In the genomic region with DNA sequence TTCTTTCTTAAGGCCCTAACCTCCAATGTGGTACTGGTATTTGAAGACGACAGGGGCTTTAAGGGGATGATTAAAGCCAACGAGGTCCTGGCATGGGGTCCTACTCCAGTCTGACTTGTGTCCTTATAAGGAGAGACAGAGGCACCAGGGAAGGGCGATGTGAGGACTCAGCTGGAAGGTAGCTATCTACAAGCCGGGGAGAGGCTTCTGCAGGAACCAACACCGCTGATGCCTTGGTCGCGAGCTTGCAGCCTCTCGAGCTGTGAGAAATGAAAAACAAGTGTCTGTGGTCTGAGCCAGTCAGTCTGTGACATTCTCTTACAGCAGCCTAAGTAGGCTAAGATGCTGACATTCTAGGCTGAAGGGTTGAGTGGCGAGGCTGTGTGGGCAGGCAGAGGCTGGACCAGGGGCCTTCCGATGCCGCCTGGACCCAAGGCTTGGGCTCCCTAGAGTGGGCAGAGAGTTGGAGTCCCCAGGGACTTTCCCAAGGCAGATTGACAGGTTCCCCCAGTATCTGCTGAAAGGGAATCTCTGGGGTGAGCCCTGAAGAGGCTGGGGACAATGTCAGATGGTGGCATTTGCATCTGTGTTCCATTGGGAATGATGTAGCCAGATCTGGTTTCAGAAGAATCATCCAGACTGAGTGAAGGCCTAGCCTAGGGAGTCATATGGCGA, we compare ENCODE assay signal across 19 cellular contexts.
DNase-seq lines count a peak whose midpoint lies in the region; ATAC-seq, FAIRE-seq and TF ChIP-seq lines count a peak whose summit lies in the region.
"Had no signal": no experiment of that assay in that cellular context is flagged by ENCODE, and none has a peak within 500 bp of the region (broad histone marks: within the 10 kb centered on the region; RNA-seq: fewer than 3 reads in every experiment).

No MANE protein-coding gene starts in this region.

- no peaks in the 10 kb centered on the region for H3K27me3 ChIP-seq in BE2C
- H3K27me3 ChIP-seq: dorsolateral prefrontal cortex had no signal

- peaks cover 1% of the 10 kb centered on the region for H3K27me3 Mint-ChIP-seq in activated CD4-positive, alpha-beta memory T cell treated with anti-CD3 and anti-CD28 coated beads for 36 hours
- H3K27me3 Mint-ChIP-seq in progenitor cell of endocrine pancreas = peaks cover 52% of the 10 kb centered on the region
- H3K27me3 Mint-ChIP-seq: stimulated activated naive CD8-positive, alpha-beta T cell treated with anti-CD3 and anti-CD28 coated beads, Interleukin-15, Interleukin-2, amounts not matched to agents 100 ng/mL and 50 ng/mL, for 24 hours had no signal

- no peak for DNase-seq in GM12891 (ENCODE audit: insufficient read length, low spot score)
- DNase-seq in activated CD4-positive, alpha-beta memory T cell treated with anti-CD3 and anti-CD28 coated beads for 36 hours = peak; percentile 6
- peak; percentile 1 for DNase-seq in iPS-NIHi11 (ENCODE audit: low spot score)
- DNase-seq in progenitor cell of endocrine pancreas (ENCODE audit: low spot score, unreplicated experiment) = peak; percentile 3
- no peak for DNase-seq in HTR-8/SVneo (ENCODE audit: insufficient read length, low spot score)
- DNase-seq in RWPE1 (ENCODE audit: low spot score) = no peak
- no peak for DNase-seq in BE2C
- DNase-seq: activated CD4-positive, CD25-positive, alpha-beta regulatory T cell; NCI-H1436; NCI-H526 treated with DMSO at 0.1 percent for 48 hours; stimulated activated CD4-positive, alpha-beta T cell treated with anti-CD3 and anti-CD28 coated beads, Interleukin-4, amount 100 ng/mL, for 1 hour had no signal

- H3K4me3 Mint-ChIP-seq in activated CD4-positive, alpha-beta memory T cell treated with anti-CD3 and anti-CD28 coated beads for 36 hours = no peak overlapping the region
- H3K4me3 Mint-ChIP-seq in progenitor cell of endocrine pancreas (ENCODE audit: low read depth) = no peak overlapping the region
- H3K4me3 Mint-ChIP-seq: natural killer cell treated with Interleukin-12 subunit alpha and Interleukin-12 subunit beta and Interleukin-15 and Interleukin-18, amount 100 ng/mL, for 72 hours; stimulated activated naive CD8-positive, alpha-beta T cell treated with anti-CD3 and anti-CD28 coated beads, Interleukin-15, Interleukin-2, amounts not matched to agents 100 ng/mL and 50 ng/mL, for 24 hours had no signal

- H3K9me3 Mint-ChIP-seq in activated CD4-positive, alpha-beta memory T cell treated with anti-CD3 and anti-CD28 coated beads for 36 hours = no peaks in the 10 kb centered on the region
- no peaks in the 10 kb centered on the region for H3K9me3 Mint-ChIP-seq in progenitor cell of endocrine pancreas (ENCODE audit: low read depth)
- H3K9me3 Mint-ChIP-seq: natural killer cell treated with Interleukin-12 subunit alpha and Interleukin-12 subunit beta and Interleukin-15 and Interleukin-18, amount 100 ng/mL, for 72 hours; stimulated activated naive CD8-positive, alpha-beta T cell treated with anti-CD3 and anti-CD28 coated beads, Interleukin-15, Interleukin-2, amounts not matched to agents 100 ng/mL and 50 ng/mL, for 24 hours had no signal

- H3K27ac Mint-ChIP-seq in activated CD4-positive, alpha-beta memory T cell treated with anti-CD3 and anti-CD28 coated beads for 36 hours = no peak overlapping the region
- H3K27ac Mint-ChIP-seq in progenitor cell of endocrine pancreas = peak overlapping the region; percentile 29
- H3K27ac Mint-ChIP-seq: natural killer cell treated with Interleukin-12 subunit alpha and Interleukin-12 subunit beta and Interleukin-15 and Interleukin-18, amount 100 ng/mL, for 72 hours; stimulated activated naive CD8-positive, alpha-beta T cell treated with anti-CD3 and anti-CD28 coated beads, Interleukin-15, Interleukin-2, amounts not matched to agents 100 ng/mL and 50 ng/mL, for 24 hours had no signal

- H3K27ac ChIP-seq in RWPE1 = no peak overlapping the region
- H3K27ac ChIP-seq: prostate gland had no signal

- no peak overlapping the region for H3K4me3 ChIP-seq in BE2C (ENCODE audit: low read depth, low read length)
- H3K4me3 ChIP-seq: dorsolateral prefrontal cortex, prostate gland, smooth muscle cell had no signal

- H3K4me1 ChIP-seq in BE2C = no peaks in the 10 kb centered on the region
- H3K4me1 ChIP-seq: prostate gland had no signal

- H3K9me3 ChIP-seq in BE2C = no peaks in the 10 kb centered on the region
- H3K9me3 ChIP-seq: prostate gland had no signal

- TF ChIP-seq CTCF in progenitor cell of endocrine pancreas (IDR thresholded peaks at IDR 0.05; ENCODE audit: unreplicated experiment) (no peak), RWPE1 (conservative IDR thresholded peaks at IDR 0.05; ENCODE audit: low read depth) (no peak), BE2C (IDR thresholded peaks at IDR 0.05; ENCODE audit: low read depth, low read length) (no peak)

- no peaks in the 10 kb centered on the region for H3K4me1 Mint-ChIP-seq in activated CD4-positive, alpha-beta memory T cell treated with anti-CD3 and anti-CD28 coated beads for 36 hours (ENCODE audit: low read depth)
- H3K4me1 Mint-ChIP-seq in progenitor cell of endocrine pancreas (ENCODE audit: low read depth) = peaks cover 5% of the 10 kb centered on the region

- no peak for ATAC-seq in HG02973 (IDR thresholded peaks at IDR 0.05; ENCODE audit: unreplicated experiment)

- intact Hi-C loops in activated CD4-positive, alpha-beta memory T cell treated with anti-CD3 and anti-CD28 coated beads for 36 hours (cut with micrococcal nuclease) = no loop called here

- no peak for TF ChIP-seq POLR2A in GM12891 (IDR thresholded peaks at IDR 0.05; ENCODE audit: low read depth, low read length)

- H3K36me3 ChIP-seq in BE2C = no peaks in the 10 kb centered on the region
- H3K36me3 ChIP-seq: prostate gland had no signal

- POLR2A ChIA-PET in activated CD4-positive, alpha-beta memory T cell treated with anti-CD3 and anti-CD28 coated beads for 36 hours (lab: Charles Lee) = no interaction called here
- POLR2A ChIA-PET in RWPE1 (lab: Yijun Ruan, JAX; ENCODE audit: low non-redundant PET) = no interaction called here

- no peaks in the 10 kb centered on the region for H3K36me3 Mint-ChIP-seq in activated CD4-positive, alpha-beta memory T cell treated with anti-CD3 and anti-CD28 coated beads for 36 hours
- H3K36me3 Mint-ChIP-seq in progenitor cell of endocrine pancreas (ENCODE audit: insufficient read depth) = no peaks in the 10 kb centered on the region
- H3K36me3 Mint-ChIP-seq: natural killer cell treated with Interleukin-12 subunit alpha and Interleukin-12 subunit beta and Interleukin-15 and Interleukin-18, amount 100 ng/mL, for 72 hours had no signal

- CTCF ChIA-PET in activated CD4-positive, alpha-beta memory T cell treated with anti-CD3 and anti-CD28 coated beads for 36 hours (lab: Charles Lee) = no interaction called here
- CTCF ChIA-PET in RWPE1 (lab: Yijun Ruan, JAX) = no interaction called here

- peak; percentile 20 for FAIRE-seq in GM12891 (lab: Jason Lieb, UNC)
- no peak for FAIRE-seq in HTR-8/SVneo (lab: Jason Lieb, UNC)
- FAIRE-seq: frontal cortex, urothelium cell line had no signal

TF ChIP-seq in GM12891, 5 proteins besides CTCF, POLR2A, EP300 and RAD21:
- no peak for TF ChIP-seq PAX5 (IDR thresholded peaks at IDR 0.05; ENCODE audit: insufficient read depth, low read length, severe bottlenecking)
- TF ChIP-seq TAF1 (IDR thresholded peaks at IDR 0.05; ENCODE audit: low read depth, low read length) = no peak
- no peak for TF ChIP-seq POLR2AphosphoS5 (IDR thresholded peaks at IDR 0.05; ENCODE audit: low read depth, low read length)
- TF ChIP-seq SPI1 (IDR thresholded peaks at IDR 0.05; ENCODE audit: low read depth, low read length) = no peak
- no peak for TF ChIP-seq POU2F2 (IDR thresholded peaks at IDR 0.05; ENCODE audit: low read depth, low read length)

Comparison
In these comparisons a context has a peak if more than half of its experiments do, and no peak if none do; other contexts are left out.
1. DNase-seq: peak in activated CD4-positive, alpha-beta memory T cell treated with anti-CD3 and anti-CD28 coated beads for 36 hours (single experiment), iPS-NIHi11 (single experiment) and progenitor cell of endocrine pancreas (single experiment); none in GM12891 (single experiment), HTR-8/SVneo (single experiment), RWPE1 (single experiment) and BE2C (single experiment).